ENCODE assay signal across 8 cellular contexts in genomic region chrX:23668335-23668734, GRCh38. TPM values are rescaled to one million over a fixed set of nuclear protein-coding genes. Genes with fewer than 3 reads are reported as not detected.
DNase-seq lines count a peak whose midpoint lies in the region; ATAC-seq, FAIRE-seq and TF ChIP-seq lines count a peak whose summit lies in the region.

No MANE protein-coding gene starts in this region.

- POLR2A ChIA-PET in A549 (lab: Yijun Ruan, JAX) = no interaction called here
- POLR2A ChIA-PET in endothelial cell of umbilical vein (lab: Charles Lee) = interaction anchor here (1.5 kb wide), 1 partner anchor 115 kb away, joined by 5 read pairs; the partner anchor contains the start of gene SAT1

- TF ChIP-seq CTCF in A549 (IDR thresholded peaks at IDR 0.05) = no peak
- no peak for TF ChIP-seq CTCF in NB4 (IDR thresholded peaks at IDR 0.05; ENCODE audit: low read depth, low read length)
- TF ChIP-seq CTCF in endothelial cell of umbilical vein (IDR thresholded peaks at IDR 0.05; ENCODE audit: extremely low read depth in 1 of 2, insufficient read depth in 1 of 2, low read depth in 1 of 2, low read length in 2 of 2) = no peak
- TF ChIP-seq CTCF in retinal pigment epithelial cell (conservative IDR thresholded peaks at IDR 0.05; ENCODE audit: low read depth, low read length) = no peak

- H3K9me1 ChIP-seq in endothelial cell of umbilical vein (replicated peaks; ENCODE audit: control insufficient read depth, extremely low read depth, insufficient read depth, low read length) = no peaks in the 10 kb centered on the region

- peak overlapping the region; percentile 81 for H3K4me3 ChIP-seq in A549
- H3K4me3 ChIP-seq in NB4 (ENCODE audit: low read depth, low read length) = peak overlapping the region; percentile 74
- peak overlapping the region; percentile 86 to 90 (median 90) for H3K4me3 ChIP-seq in endothelial cell of umbilical vein (replicated peaks in 1 of 3; ENCODE audit: insufficient read depth in 1 of 3, low read depth in 1 of 3, low read length in 3 of 3)
- peak overlapping the region; percentile 63 for H3K4me3 ChIP-seq in retinal pigment epithelial cell (ENCODE audit: low read length)

- peaks cover 30% of the 10 kb centered on the region for H3K79me2 ChIP-seq in endothelial cell of umbilical vein (ENCODE audit: control insufficient read depth, insufficient read depth, low read length)

- peak overlapping the region; percentile 93 to 97 for H3K27ac ChIP-seq in A549
- H3K27ac ChIP-seq in endothelial cell of umbilical vein (ENCODE audit: insufficient read depth, low read depth, low read length) = peak overlapping the region; percentile 58

- CTCF ChIA-PET in A549 (lab: Yijun Ruan, JAX) = no interaction called here
- CTCF ChIA-PET in endothelial cell of umbilical vein (lab: Charles Lee) = interaction anchor here (1.5 kb wide), 1 partner anchor 234 kb away, joined by 6 read pairs; no protein-coding TSS in a partner anchor

- no peaks in the 10 kb centered on the region for H3K9me3 ChIP-seq in A549
- no peaks in the 10 kb centered on the region for H3K9me3 ChIP-seq in endothelial cell of umbilical vein (replicated peaks; ENCODE audit: control insufficient read depth, insufficient read depth, low read length)

- ATAC-seq in A549 (no peak), GM19395 (IDR thresholded peaks at IDR 0.05; ENCODE audit: unreplicated experiment) (peak; percentile 46)

- no peak overlapping the region for H2AFZ ChIP-seq in endothelial cell of umbilical vein (ENCODE audit: low read depth, low read length)

- WGBS in A549 (ENCODE audit: missing lambda C conversion rate) = 7% methylated on average over 3 of the region's 3 CpGs

- peak overlapping the region; percentile 92 for H3K9ac ChIP-seq in endothelial cell of umbilical vein (replicated peaks; ENCODE audit: extremely low read depth, insufficient read depth, low read length)

- DNase-seq in A549 (ENCODE audit: low read depth in 1 of 2, low spot score in 1 of 2) = no peak
- DNase-seq in NB4 (ENCODE audit: low read depth) = peak; percentile 4
- DNase-seq in endothelial cell of umbilical vein (ENCODE audit: low read depth, low spot score) = peak; percentile 21
- DNase-seq in retinal pigment epithelial cell (ENCODE audit: low read depth) = no peak
- DNase-seq in EL = no peak
- no peak for DNase-seq in mesenteric fat pad (ENCODE audit: low spot score)
- no peak for DNase-seq in activated effector memory CD4-positive, alpha-beta T cell treated with anti-CD3 and anti-CD28 coated beads, Interleukin-2, amount 50 U/mL, for 16 hours

- TF ChIP-seq POLR2A in A549 (IDR thresholded peaks at IDR 0.05; ENCODE audit: low read length) (no peak), NB4 (IDR thresholded peaks at IDR 0.05; ENCODE audit: extremely low read depth, insufficient read length) (no peak), endothelial cell of umbilical vein (IDR thresholded peaks at IDR 0.05; ENCODE audit: low read depth, low read length) (no peak)

- dilution Hi-C loops in endothelial cell of umbilical vein (cut with MboI; ENCODE audit: extremely low pct_ligation_motif_present, low sequenced_read_pairs) = no loop called here

- no peak for TF ChIP-seq EP300 in A549 (IDR thresholded peaks at IDR 0.05)

- FAIRE-seq in A549 (lab: Jason Lieb, UNC) (no peak), endothelial cell of umbilical vein (lab: Jason Lieb, UNC) (peak; percentile 75)

- intact Hi-C loops in endothelial cell of umbilical vein (cut with micrococcal nuclease) = no loop called here

- no peaks in the 10 kb centered on the region for H3K27me3 ChIP-seq in endothelial cell of umbilical vein (ENCODE audit: control insufficient read depth in 2 of 2, insufficient read depth in 2 of 2, low read length in 2 of 2)

- no peaks in the 10 kb centered on the region for H4K20me1 ChIP-seq in endothelial cell of umbilical vein (replicated peaks; ENCODE audit: control insufficient read depth, extremely low read depth, insufficient read depth, low read length)

- BruUV-seq in endothelial cell of umbilical vein (replicated peaks; lab: Mats Ljungman, UMichigan) = no TSS peak

- no peaks in the 10 kb centered on the region for H3K36me3 ChIP-seq in endothelial cell of umbilical vein (ENCODE audit: control insufficient read depth in 2 of 2, extremely low read depth in 1 of 2, insufficient read depth in 2 of 2, low read length in 2 of 2)

- peaks cover 6% of the 10 kb centered on the region for H3K4me1 ChIP-seq in A549
- H3K4me1 ChIP-seq in endothelial cell of umbilical vein (ENCODE audit: control insufficient read depth, extremely low read depth, insufficient read depth, low read length) = peaks cover 11% of the 10 kb centered on the region

- peak overlapping the region; percentile 84 for H3K4me2 ChIP-seq in A549
- peak overlapping the region; percentile 97 for H3K4me2 ChIP-seq in endothelial cell of umbilical vein (ENCODE audit: insufficient read depth, low read length)

- no peak for TF ChIP-seq RAD21 in A549 (conservative IDR thresholded peaks at IDR 0.05 in 1 of 2, IDR thresholded peaks at IDR 0.05 in 1 of 2)

TF ChIP-seq in A549, 52 proteins besides CTCF, POLR2A, EP300 and RAD21 (continues in another document):
- TF ChIP-seq CEBPB (IDR thresholded peaks at IDR 0.05) = no peak
- no peak for TF ChIP-seq HDAC2 (IDR thresholded peaks at IDR 0.05)
- no peak for TF ChIP-seq NR3C1 (IDR thresholded peaks at IDR 0.05)
- no peak for TF ChIP-seq FOSB (CRISPR knock-in tag; IDR thresholded peaks at IDR 0.05)
- no peak for TF ChIP-seq CBX2 (IDR thresholded peaks at IDR 0.05; ENCODE audit: borderline replicate concordance, low read depth)
- TF ChIP-seq HOXA7 (CRISPR knock-in tag; IDR thresholded peaks at IDR 0.05) = no peak
- TF ChIP-seq ZNF302 (CRISPR knock-in tag; IDR thresholded peaks at IDR 0.05) = no peak
- TF ChIP-seq HES2 (IDR thresholded peaks at IDR 0.05) = no peak

TF ChIP-seq in endothelial cell of umbilical vein, 7 proteins besides CTCF, POLR2A, EP300 and RAD21:
- no peak for TF ChIP-seq JUN (IDR thresholded peaks at IDR 0.05; ENCODE audit: borderline replicate concordance, insufficient read depth, insufficient read length, low read depth)
- no peak for TF ChIP-seq FOS (IDR thresholded peaks at IDR 0.05; ENCODE audit: borderline replicate concordance, insufficient read depth, low read length)
TF ChIP-seq in endothelial cell of umbilical vein: peak in this region for 0.

RNA-seq across cellular contexts. Expression of gene PRDX4, which starts 1.0 kb away (rescaled TPM):
- polyA plus RNA-seq in A549 (2011; rRNA removed) = 283 and 313 TPM in 2 replicates
- polyA plus RNA-seq in A549 (2012; cell fraction: cytosol; rRNA removed) = 233 and 265 TPM in 2 replicates
- 150 and 171 TPM in 2 replicates for polyA plus RNA-seq in A549 (2012; cell fraction: nucleus; rRNA removed)
- polyA plus RNA-seq in A549 (2017; fragmentation: RNase III; extraction: RNeasy Plus Mini Kit Qiagen cat#74134 plus additional on column Dnase treatment) = 207 to 226 TPM (median 212 TPM) in 3 replicates
- polyA minus RNA-seq in A549 (2011; rRNA and poly(A)+ RNA removed) = 49.2 and 49.4 TPM in 2 replicates
- 141 and 144 TPM in 2 replicates for total RNA-seq in endothelial cell of umbilical vein
- 145 and 164 TPM in 2 replicates for polyA plus RNA-seq in endothelial cell of umbilical vein
- 147 and 159 TPM in 2 replicates for polyA plus RNA-seq in endothelial cell of umbilical vein (2011; cell fraction: cytosol; rRNA removed)
- polyA plus RNA-seq in endothelial cell of umbilical vein (2011; cell fraction: nucleus; rRNA removed) = 50.7 and 61.4 TPM in 2 replicates
- polyA plus RNA-seq in endothelial cell of umbilical vein (2012) = 222 and 239 TPM in 2 replicates
- polyA minus RNA-seq in endothelial cell of umbilical vein = 60.8 and 65.5 TPM in 2 replicates
- polyA minus RNA-seq in endothelial cell of umbilical vein (2011; cell fraction: cytosol; rRNA and poly(A)+ RNA removed) = 51.8 TPM
- polyA minus RNA-seq in endothelial cell of umbilical vein (2011; cell fraction: nucleus; rRNA and poly(A)+ RNA removed) = 14.3 and 20.0 TPM in 2 replicates
- total RNA-seq in mesenteric fat pad = 84.8 TPM

Comparison
In these comparisons a context has a peak if more than half of its experiments do, and no peak if none do; other contexts are left out.
1. DNase-seq: peak in NB4 (single experiment) and endothelial cell of umbilical vein (single experiment); none in A549 (0 of 2), retinal pigment epithelial cell (single experiment), EL (single experiment), mesenteric fat pad (single experiment) and activated effector memory CD4-positive, alpha-beta T cell treated with anti-CD3 and anti-CD28 coated beads, Interleukin-2, amount 50 U/mL, for 16 hours (single experiment).
2. Peak in every context shown above with its lines, with median percentiles within 50 percentile points of each other: H3K4me3 ChIP-seq.